21 cellular contexts compared by ENCODE assay signal in the genomic region with DNA sequence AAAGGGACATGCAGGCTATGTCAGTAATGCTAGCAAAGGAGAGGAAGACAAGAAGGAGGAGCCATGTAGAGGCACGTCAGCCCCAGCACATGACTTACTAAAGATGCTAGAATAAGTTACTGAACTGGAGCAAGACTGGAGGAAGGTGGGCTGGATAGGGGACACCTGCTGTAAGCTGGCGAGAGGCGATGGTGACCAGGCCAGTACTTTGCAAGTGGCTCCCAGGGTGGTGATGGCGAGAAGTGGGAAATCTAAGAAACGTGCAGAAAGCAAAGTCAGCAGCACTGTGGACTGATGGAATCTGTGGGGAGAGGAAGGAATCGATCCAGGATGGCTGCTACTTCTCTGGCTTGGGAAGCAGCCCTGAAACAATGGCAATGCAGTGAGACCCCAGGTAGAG.
DNase-seq lines count a peak whose midpoint lies in the region; ATAC-seq and TF ChIP-seq lines count a peak whose summit lies in the region.
"Had no signal": no experiment of that assay in that cellular context is flagged by ENCODE, and none has a peak within 500 bp of the region (broad histone marks: within the 10 kb centered on the region; RNA-seq: fewer than 3 reads in every experiment).

No MANE protein-coding gene starts in this region.

- H3K36me3 Mint-ChIP-seq in activated CD4-positive, alpha-beta memory T cell treated with anti-CD3 and anti-CD28 coated beads, Interleukin-2, amount 10 ng/mL, durations not matched to agents 7 days and 5 days (ENCODE audit: low read depth), result no peaks in the 10 kb centered on the region
- H3K36me3 Mint-ChIP-seq: CD14-positive monocyte; CD8-positive, alpha-beta memory T cell had no signal

- DNase-seq in DND-41, result no peak
- DNase-seq in esophagus muscularis mucosa (ENCODE audit: extremely low spot score), result peak; percentile 78
- no peak for DNase-seq in NCI-H187 treated with DMSO at 0.1 percent for 48 hours (lab: John Stamatoyannopoulos, UW)
- no peak for DNase-seq in activated CD4-positive, alpha-beta memory T cell treated with anti-CD3 and anti-CD28 coated beads, Interleukin-2, amount 10 ng/mL, durations not matched to agents 7 days and 5 days
- DNase-seq: 8988T; ACHN; AML-193; BE2C; CD4-positive, alpha-beta T cell; CD8-positive, alpha-beta memory T cell; DMS 273 treated with DMSO at 0.1 percent for 48 hours; DMS79; GF-D8; GM23248; H7; HCEC 1CT had no signal

- H2AFZ ChIP-seq in DND-41 (ENCODE audit: low read depth, low read length) (no peak overlapping the region), OCI-LY3 (ENCODE audit: low read depth, low read length) (no peak overlapping the region)
- H2AFZ ChIP-seq: GM23248 had no signal

- no peak overlapping the region for H3K27ac Mint-ChIP-seq in activated CD4-positive, alpha-beta memory T cell treated with anti-CD3 and anti-CD28 coated beads, Interleukin-2, amount 10 ng/mL, durations not matched to agents 7 days and 5 days
- H3K27ac Mint-ChIP-seq: CD4-positive, alpha-beta T cell had no signal

- no peak overlapping the region for H3K4me3 Mint-ChIP-seq in activated CD4-positive, alpha-beta memory T cell treated with anti-CD3 and anti-CD28 coated beads, Interleukin-2, amount 10 ng/mL, durations not matched to agents 7 days and 5 days
- H3K4me3 Mint-ChIP-seq: CD14-positive monocyte; CD4-positive, alpha-beta T cell; CD8-positive, alpha-beta memory T cell had no signal

- H3K27ac ChIP-seq in DND-41 (ENCODE audit: low read length), result peak overlapping the region; percentile 22; the same call in 1 of the 2 replicates
- no peak overlapping the region for H3K27ac ChIP-seq in OCI-LY3 (ENCODE audit: low read length)
- no peak overlapping the region for H3K27ac ChIP-seq in esophagus muscularis mucosa (replicated peaks in 1 of 4)
- H3K27ac ChIP-seq: A549; BLaER1 treated with 17β-estradiol and CSF1 and Interleukin-3, amounts not matched to agents 10 nM and 100 nM; GM23248 had no signal

- 68% methylated on average over 6 of the region's 6 CpGs for WGBS in esophagus muscularis mucosa

- no peak for TF ChIP-seq CTCF in DND-41 (IDR thresholded peaks at IDR 0.05; ENCODE audit: borderline replicate concordance, extremely low read depth, low read length, poor library complexity, severe bottlenecking)
- TF ChIP-seq CTCF in OCI-LY3 (IDR thresholded peaks at IDR 0.05; ENCODE audit: low read depth, low read length), result no peak
- no peak for TF ChIP-seq CTCF in esophagus muscularis mucosa (IDR thresholded peaks at IDR 0.05)

- H3K36me3 ChIP-seq in DND-41 (ENCODE audit: insufficient read depth, low read length), result no peaks in the 10 kb centered on the region
- H3K36me3 ChIP-seq in OCI-LY3 (replicated peaks; ENCODE audit: low read depth, low read length), result no peaks in the 10 kb centered on the region
- H3K36me3 ChIP-seq in esophagus muscularis mucosa, result no peaks in the 10 kb centered on the region
- H3K36me3 ChIP-seq: BE2C; BLaER1 treated with 17β-estradiol and CSF1 and Interleukin-3, amounts not matched to agents 10 nM and 100 nM had no signal

- CTCF ChIA-PET in activated CD4-positive, alpha-beta memory T cell treated with anti-CD3 and anti-CD28 coated beads, Interleukin-2, amount 10 ng/mL, durations not matched to agents 7 days and 5 days (lab: Charles Lee), result no interaction called here

- no peaks in the 10 kb centered on the region for H3K27me3 Mint-ChIP-seq in activated CD4-positive, alpha-beta memory T cell treated with anti-CD3 and anti-CD28 coated beads, Interleukin-2, amount 10 ng/mL, durations not matched to agents 7 days and 5 days
- H3K27me3 Mint-ChIP-seq: CD4-positive, alpha-beta T cell had no signal

- POLR2A ChIA-PET in activated CD4-positive, alpha-beta memory T cell treated with anti-CD3 and anti-CD28 coated beads, Interleukin-2, amount 10 ng/mL, durations not matched to agents 7 days and 5 days (lab: Charles Lee), result no interaction called here

- H3K4me1 ChIP-seq in DND-41 (ENCODE audit: insufficient read depth, low read length), result peaks cover 21% of the 10 kb centered on the region
- H3K4me1 ChIP-seq in OCI-LY3 (ENCODE audit: low read length), result peaks cover 23% of the 10 kb centered on the region
- H3K4me1 ChIP-seq in esophagus muscularis mucosa, result no peaks in the 10 kb centered on the region
- H3K4me1 ChIP-seq: A549; BE2C; BLaER1 treated with 17β-estradiol and CSF1 and Interleukin-3, amounts not matched to agents 10 nM and 100 nM had no signal

- H3K27me3 ChIP-seq in DND-41 (ENCODE audit: insufficient read depth, low read length, poor library complexity), result no peaks in the 10 kb centered on the region
- H3K27me3 ChIP-seq in OCI-LY3 (ENCODE audit: low read depth, low read length), result no peaks in the 10 kb centered on the region
- H3K27me3 ChIP-seq in esophagus muscularis mucosa, result no peaks in the 10 kb centered on the region
- H3K27me3 ChIP-seq: BE2C; BLaER1 treated with 17β-estradiol and CSF1 and Interleukin-3, amounts not matched to agents 10 nM and 100 nM had no signal

- H3K4me2 ChIP-seq in DND-41 (ENCODE audit: insufficient read depth, low read length) (no peak overlapping the region), OCI-LY3 (ENCODE audit: low read length) (peak overlapping the region; percentile 44)
- H3K4me2 ChIP-seq: A549; BLaER1 treated with 17β-estradiol and CSF1 and Interleukin-3, amounts not matched to agents 10 nM and 100 nM had no signal

- H3K79me2 ChIP-seq in DND-41 (ENCODE audit: insufficient read depth, low read length), result no peaks in the 10 kb centered on the region
- H3K79me2 ChIP-seq in OCI-LY3 (ENCODE audit: low read length), result no peaks in the 10 kb centered on the region

- no peaks in the 10 kb centered on the region for H3K4me1 Mint-ChIP-seq in activated CD4-positive, alpha-beta memory T cell treated with anti-CD3 and anti-CD28 coated beads, Interleukin-2, amount 10 ng/mL, durations not matched to agents 7 days and 5 days
- H3K4me1 Mint-ChIP-seq: CD14-positive monocyte; CD8-positive, alpha-beta memory T cell had no signal

- H3K4me3 ChIP-seq in DND-41 (ENCODE audit: low read depth in 1 of 2, low read length in 2 of 2) (no peak overlapping the region), OCI-LY3 (ENCODE audit: low read length) (no peak overlapping the region), esophagus muscularis mucosa (no peak overlapping the region)
- H3K4me3 ChIP-seq: A549; BLaER1 treated with 17β-estradiol and CSF1 and Interleukin-3, amounts not matched to agents 10 nM and 100 nM; GM23248 had no signal

- peaks cover 16% of the 10 kb centered on the region for H3K9me3 Mint-ChIP-seq in activated CD4-positive, alpha-beta memory T cell treated with anti-CD3 and anti-CD28 coated beads, Interleukin-2, amount 10 ng/mL, durations not matched to agents 7 days and 5 days

- intact Hi-C loops in esophagus muscularis mucosa (cut with DNase I), result no loop called here

- no peak for TF ChIP-seq EP300 in esophagus muscularis mucosa (IDR thresholded peaks at IDR 0.05)

- H3K9ac ChIP-seq in DND-41 (ENCODE audit: low read depth, low read length) (no peak overlapping the region), OCI-LY3 (ENCODE audit: low read length) (no peak overlapping the region)
- H3K9ac ChIP-seq: BLaER1 treated with 17β-estradiol and CSF1 and Interleukin-3, amounts not matched to agents 10 nM and 100 nM; GM23248 had no signal

- no peaks in the 10 kb centered on the region for H4K20me1 ChIP-seq in DND-41 (ENCODE audit: insufficient read depth, low read length)
- no peaks in the 10 kb centered on the region for H4K20me1 ChIP-seq in OCI-LY3 (ENCODE audit: insufficient read depth, low read length)
- H4K20me1 ChIP-seq: BLaER1 treated with 17β-estradiol and CSF1 and Interleukin-3, amounts not matched to agents 10 nM and 100 nM had no signal

- ATAC-seq in DND-41 (ENCODE audit: insufficient read depth, low read depth), result no peak
- no peak for ATAC-seq in GM19397 (IDR thresholded peaks at IDR 0.05; ENCODE audit: unreplicated experiment)
- ATAC-seq: A549 had no signal

- no peak for TF ChIP-seq POLR2A in esophagus muscularis mucosa (IDR thresholded peaks at IDR 0.05; ENCODE audit: low read depth)

- H3K9me3 ChIP-seq in DND-41 (ENCODE audit: insufficient read depth, low read length, severe bottlenecking), result no peaks in the 10 kb centered on the region
- no peaks in the 10 kb centered on the region for H3K9me3 ChIP-seq in OCI-LY3 (ENCODE audit: insufficient read depth, low read length)
- H3K9me3 ChIP-seq in esophagus muscularis mucosa, result no peaks in the 10 kb centered on the region
- H3K9me3 ChIP-seq: A549; BE2C; BLaER1 treated with 17β-estradiol and CSF1 and Interleukin-3, amounts not matched to agents 10 nM and 100 nM had no signal
